In genomic region chr13:110869231-110869804, GRCh38 we compare ENCODE assay signal across 8 cellular contexts. TPM values are rescaled to one million over a fixed set of nuclear protein-coding genes. Genes with fewer than 3 reads are reported as not detected.
DNase-seq lines count a peak whose midpoint lies in the region; ATAC-seq and TF ChIP-seq lines count a peak whose summit lies in the region.

No MANE protein-coding gene starts in this region.

- ATAC-seq in GM18519 (IDR thresholded peaks at IDR 0.05; ENCODE audit: low FRiP score, unreplicated experiment), result no peak

- no TSS peak for BruUV-seq in PC-9 (replicated peaks; lab: Mats Ljungman, UMichigan)

- peak overlapping the region in 1 of 7 donors; percentile 79 for H3K27ac Mint-ChIP-seq in CD4-positive, alpha-beta memory T cell

- H3K4me2 ChIP-seq in PC-9, result peak overlapping the region; percentile 75

- H3F3A ChIP-seq in PC-9 (ENCODE audit: insufficient read depth, low read depth), result 0 out of 2 replicates have a peak, but pooled peaks cover 9% of the 10 kb centered on the region

- peaks cover 35 to 42% of the 10 kb centered on the region in 2 donors for H3K27me3 Mint-ChIP-seq in CD4-positive, alpha-beta memory T cell

- no peak for DNase-seq in CD4-positive, alpha-beta memory T cell
- DNase-seq in PC-9 (peak; percentile 52 to 71), esophagus squamous epithelium (lab: John Stamatoyannopoulos, UW) (no peak), ovary (peak in 1 of 5 donors; percentile 29), NCI-H1092 treated with DMSO at 0.1 percent for 48 hours (lab: John Stamatoyannopoulos, UW) (no peak), ACHN (no peak), GF-D8 (lab: John Stamatoyannopoulos, UW) (no peak)

- H3K9me3 ChIP-seq in CD4-positive, alpha-beta memory T cell (ENCODE audit: control insufficient read depth in 1 of 2, low read length in 2 of 2), result no peaks in the 10 kb centered on the region
- H3K9me3 ChIP-seq in PC-9 (ENCODE audit: insufficient read depth, low read depth) (no peaks in the 10 kb centered on the region), esophagus squamous epithelium (no peaks in the 10 kb centered on the region), ovary (no peaks in the 10 kb centered on the region)

- TF ChIP-seq POLR2A in esophagus squamous epithelium (IDR thresholded peaks at IDR 0.05), result no peak
- no peak for TF ChIP-seq POLR2A in ovary (IDR thresholded peaks at IDR 0.05)

- peaks cover 8% of the 10 kb centered on the region for H3K4me1 ChIP-seq in CD4-positive, alpha-beta memory T cell (ENCODE audit: insufficient read depth, low read length)
- H3K4me1 ChIP-seq in PC-9 (replicated peaks; ENCODE audit: insufficient read depth), result peaks cover 23% of the 10 kb centered on the region
- peaks cover 6 to 52% (median 22%) of the 10 kb centered on the region in 3 donors for H3K4me1 ChIP-seq in esophagus squamous epithelium
- H3K4me1 ChIP-seq in ovary (ENCODE audit: insufficient read depth), result peaks cover 8% of the 10 kb centered on the region

- H3K27ac ChIP-seq in CD4-positive, alpha-beta memory T cell (ENCODE audit: low read depth, low read length), result no peak overlapping the region
- H3K27ac ChIP-seq in PC-9 (peak overlapping the region; percentile 97), esophagus squamous epithelium (peak overlapping the region; percentile 70 to 90 (median 80)), ovary (peak overlapping the region; percentile 18 to 57)

- no peaks in the 10 kb centered on the region for H3K27me3 ChIP-seq in CD4-positive, alpha-beta memory T cell (ENCODE audit: insufficient read depth, low read length)
- H3K27me3 ChIP-seq in PC-9 (ENCODE audit: insufficient read depth, low read depth) (no peaks in the 10 kb centered on the region), esophagus squamous epithelium (peaks cover 0 to 11% (median 0%) of the 10 kb centered on the region in 4 donors), ovary (no peaks in the 10 kb centered on the region)

- H3K4me1 Mint-ChIP-seq in CD4-positive, alpha-beta memory T cell, result peaks cover 0 to 13% (median 3%) of the 10 kb centered on the region in 4 donors

- in situ Hi-C loops in ACHN (cut with HindIII; ENCODE audit: low pct_ligation_motif_present, low pct_unique_long_range_greater_than_20kb, low sequenced_read_pairs), result no loop called here

- H3K9me2 ChIP-seq in PC-9 (ENCODE audit: insufficient read depth), result no peaks in the 10 kb centered on the region

- WGBS in esophagus squamous epithelium, 2 donors, result 73 to 75% methylated on average over 15 to 22 of the region's 22 CpGs
- WGBS in ovary, 3 donors, result 89 to 90% (median 89%) methylated on average over 22 of the region's 22 CpGs

- peak overlapping the region; percentile 79 for H2AFZ ChIP-seq in PC-9

- H3K9me3 Mint-ChIP-seq in CD4-positive, alpha-beta memory T cell, result peaks cover 0 to 2% (median 0%) of the 10 kb centered on the region in 8 donors

- CTCF ChIA-PET in CD4-positive, alpha-beta memory T cell (lab: Charles Lee; ENCODE audit: partially characterized antibody), result no interaction called here
- CTCF ChIA-PET in PC-9 (lab: Charles Lee), result interaction anchor here (1.2 kb wide), 1 partner anchor 46 kb away, joined by 4 read pairs; no protein-coding TSS in a partner anchor

- H3K36me3 ChIP-seq in CD4-positive, alpha-beta memory T cell (ENCODE audit: insufficient read depth, low read length), result no peaks in the 10 kb centered on the region
- H3K36me3 ChIP-seq in PC-9 (ENCODE audit: low read depth) (no peaks in the 10 kb centered on the region), esophagus squamous epithelium (no peaks in the 10 kb centered on the region), ovary (no peaks in the 10 kb centered on the region)

- H3K4me3 Mint-ChIP-seq in CD4-positive, alpha-beta memory T cell, result peak overlapping the region in 6 of 8 donors; percentile 40 to 65 (median 54)

- intact Hi-C loops in CD4-positive, alpha-beta memory T cell (cut with micrococcal nuclease), result no loop called here
- intact Hi-C loops in PC-9 (cut with micrococcal nuclease; ENCODE audit: unreplicated experiment) (no loop called here), esophagus squamous epithelium (cut with DNase I) (no loop called here), ovary (cut with DNase I) (no loop called here)

- TF ChIP-seq EP300 in ovary (IDR thresholded peaks at IDR 0.05), result no peak

- no peaks in the 10 kb centered on the region for H4K20me1 ChIP-seq in PC-9 (ENCODE audit: insufficient read depth)

- no peak overlapping the region for H3K4me3 ChIP-seq in CD4-positive, alpha-beta memory T cell (ENCODE audit: low read length in 2 of 2)
- H3K4me3 ChIP-seq in PC-9 (peak overlapping the region; percentile 65), esophagus squamous epithelium (peak overlapping the region; percentile 11 to 59 (median 27)), ovary (no peak overlapping the region)

- TF ChIP-seq CTCF in PC-9 (conservative IDR thresholded peaks at IDR 0.05) (no peak), esophagus squamous epithelium (IDR thresholded peaks at IDR 0.05) (no peak), ovary (IDR thresholded peaks at IDR 0.05) (no peak)

- peaks cover 16% of the 10 kb centered on the region for H3K79me2 ChIP-seq in PC-9 (ENCODE audit: low read depth)

- H3K36me3 Mint-ChIP-seq in CD4-positive, alpha-beta memory T cell, result no peaks in the 10 kb centered on the region

- POLR2A ChIA-PET in CD4-positive, alpha-beta memory T cell (lab: Charles Lee; ENCODE audit: partially characterized antibody), result no interaction called here
- POLR2A ChIA-PET in PC-9 (lab: Charles Lee; ENCODE audit: unreplicated experiment), result interaction anchor here (0.5 to 0.9 kb wide), 3 partner anchors 12 to 425 kb away, joined by 3 to 4 read pairs (median 3); no protein-coding TSS in a partner anchor

RNA-seq across cellular contexts. Expression of gene ANKRD10, which starts 45.6 kb away (rescaled TPM):
- 100 to 1,000 TPM; 127 to 140 TPM for total RNA-seq in CD4-positive, alpha-beta memory T cell
- polyA plus RNA-seq in CD4-positive, alpha-beta memory T cell, result 10 to 100 TPM; 53.0 to 63.2 TPM
- total RNA-seq in PC-9 (2021) (154 and 155 TPM in 2 replicates), esophagus squamous epithelium (10 to 100 TPM; 19.3 to 62.9 (median 29.4) TPM), ovary (100 to 1,000 TPM in 6 of 7 donors, 10 to 100 TPM in 1; 84.0 to 172 (median 133) TPM)
- 10 to 100 TPM; 62.4 to 87.6 TPM for polyA plus RNA-seq in ovary

Comparison
In these comparisons a context has a peak if more than half of its experiments do, and no peak if none do; other contexts are left out.
1. DNase-seq: peak in PC-9 (2 of 2); none in CD4-positive, alpha-beta memory T cell (0 of 5), esophagus squamous epithelium (single experiment), NCI-H1092 treated with DMSO at 0.1 percent for 48 hours (single experiment), ACHN (single experiment) and GF-D8 (single experiment).
2. H3K4me3 ChIP-seq: peak in PC-9 (single experiment) and esophagus squamous epithelium (4 of 4); none in CD4-positive, alpha-beta memory T cell (0 of 2) and ovary (single experiment).